1 cellular context compared by ENCODE assay signal in the genomic region with DNA sequence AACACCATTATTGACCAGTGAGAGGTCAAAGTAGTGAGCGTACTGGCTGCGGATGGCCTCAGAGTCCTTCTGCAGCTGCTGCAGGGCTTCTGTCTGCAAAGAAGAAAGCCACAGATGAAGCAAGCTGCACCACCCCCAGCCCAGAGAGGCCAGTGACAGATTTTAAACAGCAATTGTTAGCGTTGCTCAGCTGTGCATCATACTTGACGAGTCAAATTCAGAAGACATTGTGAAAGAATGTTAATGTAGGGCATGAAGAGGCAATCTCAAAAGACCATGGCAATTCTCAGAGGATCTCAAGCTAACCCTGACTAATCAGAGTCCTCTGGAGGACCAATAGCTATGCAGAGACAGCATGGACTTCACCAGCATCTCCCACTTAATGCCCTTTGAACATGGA.
TF ChIP-seq lines count a peak whose summit lies in the region.

No MANE protein-coding gene starts in this region.

TF ChIP-seq in WTC11, 78 proteins besides CTCF, POLR2A, EP300 and RAD21 (continued from another document):
- TF ChIP-seq PRDM15 (CRISPR knock-in tag; IDR thresholded peaks at IDR 0.05) (no peak), EMX1 (CRISPR knock-in tag; IDR thresholded peaks at IDR 0.05) (no peak), ZNF396 (CRISPR knock-in tag; IDR thresholded peaks at IDR 0.05; ENCODE audit: borderline replicate concordance) (no peak), MLX (CRISPR knock-in tag; IDR thresholded peaks at IDR 0.05) (no peak)
TF ChIP-seq in WTC11: peak in this region for 0.
